In the genomic region with DNA sequence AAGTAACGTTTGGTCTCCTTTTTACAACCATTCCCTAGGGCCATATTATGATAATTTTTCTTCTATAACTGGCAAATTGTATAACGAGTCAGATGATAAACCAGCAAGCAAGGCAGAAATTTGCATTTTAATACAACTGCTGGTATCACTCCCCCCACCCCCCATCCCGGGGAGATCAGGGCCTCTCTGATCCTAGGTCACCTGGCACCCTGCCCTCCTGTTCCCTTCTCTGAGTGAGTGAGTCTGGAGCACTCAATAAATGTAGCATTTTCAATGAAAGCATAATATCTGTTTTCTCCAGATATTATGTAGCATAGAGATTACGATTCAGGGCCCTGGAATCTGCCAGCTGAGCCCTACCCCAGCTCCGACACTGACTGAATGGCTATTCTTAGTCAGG, we compare ENCODE assay signal across 9 cellular contexts.
DNase-seq lines count a peak whose midpoint lies in the region; ATAC-seq and TF ChIP-seq lines count a peak whose summit lies in the region.
"Had no signal": no experiment of that assay in that cellular context is flagged by ENCODE, and none has a peak within 500 bp of the region (broad histone marks: within the 10 kb centered on the region; RNA-seq: fewer than 3 reads in every experiment).

No MANE protein-coding gene starts in this region.

- H3K4me2 ChIP-seq in neural cell (ENCODE audit: low read length): no peak overlapping the region

- DNase-seq in NCI-H1048 (lab: John Stamatoyannopoulos, UW): peak; percentile 28
- no peak for DNase-seq in coronary artery (ENCODE audit: low spot score)
- DNase-seq in left lobe of liver (ENCODE audit: low spot score): no peak
- no peak for DNase-seq in stimulated activated naive CD8-positive, alpha-beta T cell treated with anti-CD3 and anti-CD28 coated beads, Interleukin-15, Interleukin-2, amounts not matched to agents 100 U/mL and 50 U/mL, for 24 hours
- no peak for DNase-seq in T-helper 2 cell
- DNase-seq: EL, GOT3 had no signal

- H3K27ac ChIP-seq in coronary artery (no peak overlapping the region), neural cell (ENCODE audit: low read length) (peak overlapping the region; percentile 14)

- no peak overlapping the region for H3K9ac ChIP-seq in neural cell (ENCODE audit: low read length)

- no peak for TF ChIP-seq RAD21 in neural cell (conservative IDR thresholded peaks at IDR 0.05)

- ATAC-seq in left lobe of liver: no peak
- no peak for ATAC-seq in stimulated activated naive CD8-positive, alpha-beta T cell treated with anti-CD3 and anti-CD28 coated beads, Interleukin-15, Interleukin-2, amounts not matched to agents 100 U/mL and 50 U/mL, for 24 hours

- H3K27me3 ChIP-seq in neural cell (ENCODE audit: insufficient read depth, low read depth, low read length): no peaks in the 10 kb centered on the region

- no peak for TF ChIP-seq CTCF in coronary artery (IDR thresholded peaks at IDR 0.05)
- TF ChIP-seq CTCF in neural cell (IDR thresholded peaks at IDR 0.05; ENCODE audit: poor library complexity, severe bottlenecking): no peak

- H3F3A ChIP-seq in neural cell (ENCODE audit: insufficient read depth, low read length, poor library complexity, severe bottlenecking): no peaks in the 10 kb centered on the region

- no peak overlapping the region for H2AFZ ChIP-seq in neural cell (ENCODE audit: low read depth, low read length)

- no peaks in the 10 kb centered on the region for H3K9me2 ChIP-seq in neural cell (ENCODE audit: insufficient read depth, low read length)

- TF ChIP-seq EP300 in neural cell (conservative IDR thresholded peaks at IDR 0.05; ENCODE audit: poor library complexity, severe bottlenecking): no peak

- no peaks in the 10 kb centered on the region for H3K79me2 ChIP-seq in neural cell (replicated peaks; ENCODE audit: insufficient read depth, low read length)

- H3K36me3 ChIP-seq in neural cell (ENCODE audit: insufficient read depth, low read length): no peaks in the 10 kb centered on the region

- no peaks in the 10 kb centered on the region for H4K20me1 ChIP-seq in neural cell (ENCODE audit: insufficient read depth)

- H3K9me3 ChIP-seq in neural cell (ENCODE audit: low read length): no peaks in the 10 kb centered on the region

- H3K4me3 ChIP-seq in coronary artery (peak overlapping the region; percentile 30), neural cell (ENCODE audit: low read length) (no peak overlapping the region)
- H3K4me3 ChIP-seq: GM12878 had no signal

TF ChIP-seq in neural cell, 6 proteins besides CTCF, POLR2A, EP300 and RAD21:
- TF ChIP-seq SMC3 (conservative IDR thresholded peaks at IDR 0.05; ENCODE audit: poor library complexity): no peak
- TF ChIP-seq TAF1 (IDR thresholded peaks at IDR 0.05; ENCODE audit: low read depth): no peak
- TF ChIP-seq MXI1 (conservative IDR thresholded peaks at IDR 0.05; ENCODE audit: poor library complexity, severe bottlenecking): no peak
- TF ChIP-seq EZH2 (IDR thresholded peaks at IDR 0.05; ENCODE audit: borderline replicate concordance, insufficient read depth, low read length, poor library complexity, severe bottlenecking): no peak
- TF ChIP-seq, protein P1, sequence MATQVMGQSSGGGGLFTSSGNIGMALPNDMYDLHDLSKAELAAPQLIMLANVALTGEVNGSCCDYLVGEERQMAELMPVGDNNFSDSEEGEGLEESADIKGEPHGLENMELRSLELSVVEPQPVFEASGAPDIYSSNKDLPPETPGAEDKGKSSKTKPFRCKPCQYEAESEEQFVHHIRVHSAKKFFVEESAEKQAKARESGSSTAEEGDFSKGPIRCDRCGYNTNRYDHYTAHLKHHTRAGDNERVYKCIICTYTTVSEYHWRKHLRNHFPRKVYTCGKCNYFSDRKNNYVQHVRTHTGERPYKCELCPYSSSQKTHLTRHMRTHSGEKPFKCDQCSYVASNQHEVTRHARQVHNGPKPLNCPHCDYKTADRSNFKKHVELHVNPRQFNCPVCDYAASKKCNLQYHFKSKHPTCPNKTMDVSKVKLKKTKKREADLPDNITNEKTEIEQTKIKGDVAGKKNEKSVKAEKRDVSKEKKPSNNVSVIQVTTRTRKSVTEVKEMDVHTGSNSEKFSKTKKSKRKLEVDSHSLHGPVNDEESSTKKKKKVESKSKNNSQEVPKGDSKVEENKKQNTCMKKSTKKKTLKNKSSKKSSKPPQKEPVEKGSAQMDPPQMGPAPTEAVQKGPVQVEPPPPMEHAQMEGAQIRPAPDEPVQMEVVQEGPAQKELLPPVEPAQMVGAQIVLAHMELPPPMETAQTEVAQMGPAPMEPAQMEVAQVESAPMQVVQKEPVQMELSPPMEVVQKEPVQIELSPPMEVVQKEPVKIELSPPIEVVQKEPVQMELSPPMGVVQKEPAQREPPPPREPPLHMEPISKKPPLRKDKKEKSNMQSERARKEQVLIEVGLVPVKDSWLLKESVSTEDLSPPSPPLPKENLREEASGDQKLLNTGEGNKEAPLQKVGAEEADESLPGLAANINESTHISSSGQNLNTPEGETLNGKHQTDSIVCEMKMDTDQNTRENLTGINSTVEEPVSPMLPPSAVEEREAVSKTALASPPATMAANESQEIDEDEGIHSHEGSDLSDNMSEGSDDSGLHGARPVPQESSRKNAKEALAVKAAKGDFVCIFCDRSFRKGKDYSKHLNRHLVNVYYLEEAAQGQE (IDR thresholded peaks at IDR 0.05; ENCODE audit: borderline replicate concordance): no peak
- TF ChIP-seq POLR2AphosphoS5 (IDR thresholded peaks at IDR 0.05): no peak
TF ChIP-seq in neural cell: peak in this region for 0.
